In the genomic region with DNA sequence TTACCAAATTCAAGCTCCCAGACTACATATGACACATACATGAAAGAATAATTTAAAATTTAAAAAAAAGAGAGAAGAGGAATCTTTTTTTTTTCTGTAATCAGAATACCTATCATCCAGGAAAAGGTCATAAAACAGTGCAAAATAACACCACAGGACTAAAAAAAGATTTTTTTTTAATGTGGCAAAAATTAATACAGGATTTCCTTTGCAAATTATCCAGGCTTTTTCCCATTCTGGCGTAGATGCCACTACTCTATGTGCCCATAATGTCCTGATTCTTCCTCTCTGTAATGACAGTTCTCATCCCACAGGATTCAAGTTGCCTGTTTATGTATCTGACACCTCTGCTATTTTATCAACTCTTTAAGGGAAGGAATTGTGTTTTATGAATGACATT, we compare ENCODE assay signal across 39 cellular contexts.
"Had no signal": no experiment of that assay in that cellular context is flagged by ENCODE, and none has a peak within 500 bp of the region (broad histone marks: within the 10 kb centered on the region; RNA-seq: fewer than 3 reads in every experiment).

No MANE protein-coding gene starts in this region.

- H3K27ac Mint-ChIP-seq: activated CD4-positive, alpha-beta memory T cell treated with anti-CD3 and anti-CD28 coated beads, Interleukin-2, amount 10 ng/mL, durations not matched to agents 7 days and 5 days; activated CD4-positive, alpha-beta T cell treated with anti-CD3 and anti-CD28 coated beads for 36 hours; activated CD4-positive, alpha-beta T cell treated with anti-CD3 and anti-CD28 coated beads, Interleukin-2, amount 10 ng/mL, durations not matched to agents 7 days and 5 days; activated CD8-positive, alpha-beta memory T cell treated with anti-CD3 and anti-CD28 coated beads, Interleukin-2, amount 10 ng/mL, durations not matched to agents 7 days and 5 days; activated CD8-positive, alpha-beta T cell treated with anti-CD3 and anti-CD28 coated beads, Interleukin-2, amount 10 ng/mL, durations not matched to agents 7 days and 5 days; activated naive CD4-positive, alpha-beta T cell treated with anti-CD3 and anti-CD28 coated beads, Interleukin-2, amount 10 ng/mL, durations not matched to agents 7 days and 5 days; activated naive CD8-positive, alpha-beta T cell; activated naive CD8-positive, alpha-beta T cell treated with anti-CD3 and anti-CD28 coated beads, Interleukin-2, amount 10 ng/mL, durations not matched to agents 7 days and 5 days; activated naive CD8-positive, alpha-beta T cell treated with anti-CD3 and anti-CD28 coated beads, Interleukin-2, amount 50 U/mL, for 24 hours; activated T-cell treated with anti-CD3 and anti-CD28 coated beads, Interleukin-2, amount 50 U/mL, for 24 hours; activated T-helper 2 cell treated with anti-CD3 and anti-CD28 coated beads, Interferon-gamma antibody, Interleukin-2, Interleukin-4, amounts not matched to agents 10 μg/mL and 5 μg/mL and 100 μg/mL, durations not matched to agents 14 hours and 24 hours and 36 hours; brain; T-helper 1 cell treated with Interleukin-12 subunit alpha and Interleukin-12 subunit beta and Interleukin-4 antibody, amounts not matched to agents 30 μg/mL and 1 μg/mL, for 36 hours; T-helper 2 cell treated with Interferon-gamma antibody and Interleukin-4, amounts not matched to agents 5 μg/mL and 100 μg/mL, for 36 hours; WTC11 had no signal

- DNase-seq: activated CD4-positive, alpha-beta memory T cell treated with anti-CD3 and anti-CD28 coated beads, Interleukin-2, amount 10 ng/mL, durations not matched to agents 7 days and 5 days; activated CD4-positive, alpha-beta T cell treated with anti-CD3 and anti-CD28 coated beads for 1 hour; activated CD4-positive, alpha-beta T cell treated with anti-CD3 and anti-CD28 coated beads for 36 hours; activated CD4-positive, alpha-beta T cell treated with anti-CD3 and anti-CD28 coated beads for 48 hours; activated CD4-positive, alpha-beta T cell treated with anti-CD3 and anti-CD28 coated beads, Interleukin-2, amount 10 ng/mL, durations not matched to agents 7 days and 5 days; activated CD4-positive, alpha-beta T cell treated with anti-CD3 and anti-CD28 coated beads, Interleukin-2, amount 50 U/mL, for 48 hours; activated CD4-positive, CD25-positive, alpha-beta regulatory T cell; activated CD8-positive, alpha-beta memory T cell treated with anti-CD3 and anti-CD28 coated beads for 24 hours; activated CD8-positive, alpha-beta memory T cell treated with anti-CD3 and anti-CD28 coated beads, Interleukin-2, amount 10 ng/mL, durations not matched to agents 7 days and 5 days; activated CD8-positive, alpha-beta memory T cell treated with anti-CD3 and anti-CD28 coated beads, Interleukin-2, amount 50 U/mL, for 48 hours; activated CD8-positive, alpha-beta T cell treated with anti-CD3 and anti-CD28 coated beads, Interleukin-2, amount 10 ng/mL, durations not matched to agents 7 days and 5 days; activated effector memory CD4-positive, alpha-beta T cell treated with Interleukin-2 at 50 U/mL for 16 hours; activated gamma-delta T cell; activated naive CD4-positive, alpha-beta T cell treated with anti-CD3 and anti-CD28 coated beads, Interleukin-2, amount 10 ng/mL, durations not matched to agents 7 days and 5 days; activated naive CD4-positive, alpha-beta T cell treated with Interleukin-2 at 50 U/mL for 16 hours; activated naive CD8-positive, alpha-beta T cell treated with anti-CD3 and anti-CD28 coated beads, Interleukin-2, amount 10 ng/mL, durations not matched to agents 7 days and 5 days; activated naive CD8-positive, alpha-beta T cell treated with anti-CD3 and anti-CD28 coated beads, Interleukin-2, amount 50 U/mL, for 24 hours; activated T-cell treated with anti-CD3 and anti-CD28 coated beads, Interleukin-2, amount 50 U/mL, for 24 hours; activated T-cell treated with anti-CD3 and anti-CD28 coated beads, Interleukin-2, amount 50 U/mL, for 48 hours; amygdala; anterior cingulate cortex; caudate nucleus; cerebellar nuclear complex; T-helper 1 cell; T-helper 2 cell; T-helper 9 cell; WERI-Rb-1 had no signal

- H3K9me3 ChIP-seq: ascending aorta had no signal

- H3K4me1 ChIP-seq: ascending aorta had no signal

- FAIRE-seq: bronchial epithelial cell had no signal

- H3K27me3 ChIP-seq: ascending aorta, cardiac muscle cell had no signal

- H3K4me1 Mint-ChIP-seq: activated CD4-positive, alpha-beta memory T cell treated with anti-CD3 and anti-CD28 coated beads, Interleukin-2, amount 10 ng/mL, durations not matched to agents 7 days and 5 days; activated CD4-positive, alpha-beta T cell treated with anti-CD3 and anti-CD28 coated beads for 36 hours; activated naive CD4-positive, alpha-beta T cell treated with anti-CD3 and anti-CD28 coated beads, Interleukin-2, amount 10 ng/mL, durations not matched to agents 7 days and 5 days; activated naive CD4-positive, alpha-beta T cell treated with anti-CD3 and anti-CD28 coated beads, Interleukin-2, amount 50 U/mL, for 24 hours; activated naive CD8-positive, alpha-beta T cell treated with anti-CD3 and anti-CD28 coated beads, Interleukin-2, amount 10 ng/mL, durations not matched to agents 7 days and 5 days had no signal

- H3K27ac ChIP-seq: ascending aorta, cardiac muscle cell, WERI-Rb-1 had no signal

- ATAC-seq: activated CD4-positive, alpha-beta T cell treated with anti-CD3 and anti-CD28 coated beads for 36 hours; activated CD4-positive, CD25-positive, alpha-beta regulatory T cell treated with anti-CD3 and anti-CD28 coated beads, Interleukin-2, amount 50 U/mL, for 24 hours; activated CD8-positive, alpha-beta memory T cell treated with anti-CD3 and anti-CD28 coated beads, Interleukin-2, amount 10 ng/mL, durations not matched to agents 7 days and 5 days; activated CD8-positive, alpha-beta T cell treated with anti-CD3 and anti-CD28 coated beads, Interleukin-2, amount 10 ng/mL, durations not matched to agents 7 days and 5 days; activated naive CD8-positive, alpha-beta T cell treated with anti-CD3 and anti-CD28 coated beads, Interleukin-2, amount 50 U/mL, for 24 hours had no signal

- H3K27me3 Mint-ChIP-seq: activated CD4-positive, alpha-beta memory T cell treated with anti-CD3 and anti-CD28 coated beads, Interleukin-2, amount 10 ng/mL, durations not matched to agents 7 days and 5 days; activated CD4-positive, alpha-beta T cell treated with anti-CD3 and anti-CD28 coated beads for 36 hours; activated CD4-positive, alpha-beta T cell treated with anti-CD3 and anti-CD28 coated beads, Interleukin-2, amount 10 ng/mL, durations not matched to agents 7 days and 5 days; activated CD8-positive, alpha-beta memory T cell treated with anti-CD3 and anti-CD28 coated beads, Interleukin-2, amount 10 ng/mL, durations not matched to agents 7 days and 5 days; activated naive CD4-positive, alpha-beta T cell treated with anti-CD3 and anti-CD28 coated beads, Interleukin-2, amount 10 ng/mL, durations not matched to agents 7 days and 5 days; activated naive CD4-positive, alpha-beta T cell treated with anti-CD3 and anti-CD28 coated beads, Interleukin-2, amount 50 U/mL, for 24 hours; activated naive CD8-positive, alpha-beta T cell; activated naive CD8-positive, alpha-beta T cell treated with anti-CD3 and anti-CD28 coated beads, Interleukin-2, amount 10 ng/mL, durations not matched to agents 7 days and 5 days; activated naive CD8-positive, alpha-beta T cell treated with anti-CD3 and anti-CD28 coated beads, Interleukin-2, amount 50 U/mL, for 24 hours; activated T-cell treated with anti-CD3 and anti-CD28 coated beads, Interleukin-2, amount 50 U/mL, for 24 hours; central memory CD8-positive, alpha-beta T cell had no signal

- H3K9me3 Mint-ChIP-seq: activated CD4-positive, alpha-beta memory T cell treated with anti-CD3 and anti-CD28 coated beads, Interleukin-2, amount 10 ng/mL, durations not matched to agents 7 days and 5 days; central memory CD8-positive, alpha-beta T cell; T-helper 1 cell treated with Interleukin-12 subunit alpha and Interleukin-12 subunit beta and Interleukin-4 antibody, amounts not matched to agents 30 μg/mL and 1 μg/mL, for 36 hours; T-helper 2 cell treated with Interferon-gamma antibody and Interleukin-4, amounts not matched to agents 5 μg/mL and 100 μg/mL, for 36 hours had no signal

- H3K4me3 Mint-ChIP-seq: activated CD4-positive, alpha-beta memory T cell treated with anti-CD3 and anti-CD28 coated beads, Interleukin-2, amount 10 ng/mL, durations not matched to agents 7 days and 5 days; activated CD4-positive, alpha-beta T cell treated with anti-CD3 and anti-CD28 coated beads for 36 hours; activated CD4-positive, alpha-beta T cell treated with anti-CD3 and anti-CD28 coated beads, Interleukin-2, amount 10 ng/mL, durations not matched to agents 7 days and 5 days; activated CD8-positive, alpha-beta memory T cell treated with anti-CD3 and anti-CD28 coated beads, Interleukin-2, amount 10 ng/mL, durations not matched to agents 7 days and 5 days; activated CD8-positive, alpha-beta T cell treated with anti-CD3 and anti-CD28 coated beads, Interleukin-2, amount 10 ng/mL, durations not matched to agents 7 days and 5 days; activated naive CD4-positive, alpha-beta T cell treated with anti-CD3 and anti-CD28 coated beads, Interleukin-2, amount 10 ng/mL, durations not matched to agents 7 days and 5 days; activated naive CD4-positive, alpha-beta T cell treated with anti-CD3 and anti-CD28 coated beads, Interleukin-2, amount 50 U/mL, for 24 hours; activated naive CD8-positive, alpha-beta T cell; activated naive CD8-positive, alpha-beta T cell treated with anti-CD3 and anti-CD28 coated beads, Interleukin-2, amount 10 ng/mL, durations not matched to agents 7 days and 5 days; activated naive CD8-positive, alpha-beta T cell treated with anti-CD3 and anti-CD28 coated beads, Interleukin-2, amount 50 U/mL, for 24 hours; activated T-cell treated with anti-CD3 and anti-CD28 coated beads, Interleukin-2, amount 50 U/mL, for 24 hours; brain; central memory CD8-positive, alpha-beta T cell; T-helper 1 cell treated with Interleukin-12 subunit alpha and Interleukin-12 subunit beta and Interleukin-4 antibody, amounts not matched to agents 30 μg/mL and 1 μg/mL, for 36 hours; T-helper 2 cell treated with Interferon-gamma antibody and Interleukin-4, amounts not matched to agents 5 μg/mL and 100 μg/mL, for 36 hours; WTC11 had no signal

- H3K4me3 ChIP-seq: ascending aorta, cardiac muscle cell had no signal

- H3K36me3 ChIP-seq: ascending aorta, cardiac muscle cell, WERI-Rb-1 had no signal
